ENCODE assay signal across 8 cellular contexts in the genomic region with DNA sequence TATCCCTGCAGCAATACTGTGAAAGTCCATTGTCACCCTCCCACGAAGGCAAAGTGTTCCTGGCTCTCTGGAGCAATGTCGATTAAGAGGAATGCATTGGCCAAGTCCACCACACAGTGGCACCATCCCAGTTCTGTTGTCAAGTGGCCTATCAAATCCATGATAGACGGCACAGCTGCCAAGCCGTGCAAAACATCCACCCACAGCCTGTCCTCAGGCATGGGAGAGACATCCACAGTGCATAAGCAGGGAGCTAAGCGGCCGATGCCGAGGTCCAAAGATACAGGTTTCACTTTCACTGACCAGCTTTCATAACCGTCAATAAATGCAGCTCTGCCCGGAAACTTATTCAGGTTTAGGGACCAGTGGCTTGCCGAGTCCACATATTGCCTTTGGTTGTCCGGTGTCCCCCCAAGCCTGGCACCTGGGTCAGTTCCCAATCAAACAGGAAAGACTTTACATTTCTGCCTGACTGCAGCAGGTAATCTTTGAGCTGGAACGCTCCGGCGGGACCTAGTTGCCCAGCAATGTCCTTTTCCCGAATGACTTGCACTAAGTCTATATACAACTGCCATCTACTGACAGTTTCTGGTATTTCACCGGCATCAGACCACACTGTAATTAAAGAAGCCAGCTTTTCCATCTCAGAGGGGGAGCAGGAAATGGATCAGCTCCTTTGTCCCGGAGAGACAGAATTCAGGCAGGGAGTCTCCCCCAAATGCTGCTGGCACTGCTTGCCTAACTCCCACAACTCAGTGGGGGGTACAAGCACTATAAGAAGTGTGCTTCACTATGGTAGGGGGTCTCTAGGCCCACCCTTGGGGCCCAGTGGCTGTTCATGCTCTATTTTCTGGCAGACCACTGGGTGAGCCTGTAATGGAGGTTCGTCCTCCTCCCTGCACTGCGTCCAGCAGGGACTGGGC. TPM values are rescaled to one million over a fixed set of nuclear protein-coding genes. Genes with fewer than 3 reads are reported as not detected.
DNase-seq lines count a peak whose midpoint lies in the region; ATAC-seq lines count a peak whose summit lies in the region.

No MANE protein-coding gene starts in this region.

- H3K27ac Mint-ChIP-seq in activated naive CD8-positive, alpha-beta T cell treated with anti-CD3 and anti-CD28 coated beads, Interleukin-2, amount 50 U/mL, for 24 hours = peak overlapping the region; percentile 76

- DNase-seq in DMS153 treated with DMSO at 0.1 percent for 48 hours (lab: John Stamatoyannopoulos, UW; ENCODE audit: unreplicated experiment) (peak; percentile 83), GOT3 (lab: John Stamatoyannopoulos, UW) (peak; percentile 23), NCI-H1092 treated with DMSO at 0.1 percent for 48 hours (lab: John Stamatoyannopoulos, UW) (peak; percentile 69), SKM-1 treated with dmso at 0.1 percent for 144 hours (lab: John Stamatoyannopoulos, UW; ENCODE audit: unreplicated experiment) (peak; percentile 74), head of caudate nucleus (peak; percentile 51 to 93 (median 75)), occipital lobe (lab: John Stamatoyannopoulos, UW) (peak; percentile 68), ureter (ENCODE audit: low spot score) (peak; percentile 83)
- peak; percentile 53 for DNase-seq in activated naive CD8-positive, alpha-beta T cell treated with anti-CD3 and anti-CD28 coated beads, Interleukin-2, amount 50 U/mL, for 24 hours

- no peaks in the 10 kb centered on the region for H3K9me3 Mint-ChIP-seq in activated naive CD8-positive, alpha-beta T cell treated with anti-CD3 and anti-CD28 coated beads, Interleukin-2, amount 50 U/mL, for 24 hours

- no peaks in the 10 kb centered on the region for H3K27me3 Mint-ChIP-seq in activated naive CD8-positive, alpha-beta T cell treated with anti-CD3 and anti-CD28 coated beads, Interleukin-2, amount 50 U/mL, for 24 hours

- H3K4me1 Mint-ChIP-seq in activated naive CD8-positive, alpha-beta T cell treated with anti-CD3 and anti-CD28 coated beads, Interleukin-2, amount 50 U/mL, for 24 hours = peaks cover 22% of the 10 kb centered on the region

- peak; percentile 70 for ATAC-seq in activated naive CD8-positive, alpha-beta T cell treated with anti-CD3 and anti-CD28 coated beads, Interleukin-2, amount 50 U/mL, for 24 hours

- peak overlapping the region; percentile 83 for H3K4me3 Mint-ChIP-seq in activated naive CD8-positive, alpha-beta T cell treated with anti-CD3 and anti-CD28 coated beads, Interleukin-2, amount 50 U/mL, for 24 hours

- intact Hi-C loops in head of caudate nucleus (cut with DNase I) = loop anchor here (10.0 kb wide), 2 partner anchors 101 to 221 kb away; partner anchors contain the start of genes NKAPL and ZKSCAN4

- no peaks in the 10 kb centered on the region for H3K36me3 Mint-ChIP-seq in activated naive CD8-positive, alpha-beta T cell treated with anti-CD3 and anti-CD28 coated beads, Interleukin-2, amount 50 U/mL, for 24 hours (ENCODE audit: low read depth)

RNA-seq across cellular contexts. Expression of gene ZKSCAN3, which starts 6.3 kb away (rescaled TPM):
- total RNA-seq in occipital lobe (8.6 TPM), ureter (8.7 TPM)

RNA-seq across cellular contexts. Expression of gene ZSCAN31, which starts 20.1 kb away (rescaled TPM):
- total RNA-seq in occipital lobe (16.5 TPM), ureter (13.9 TPM)

RNA-seq across cellular contexts. Expression of gene ZSCAN12, which starts 43.5 kb away (rescaled TPM):
- total RNA-seq in occipital lobe (19.0 TPM), ureter (11.1 TPM)

Comparison
In these comparisons a context has a peak if more than half of its experiments do, and no peak if none do; other contexts are left out.
1. Peak in every context shown above with its lines: DNase-seq and ATAC-seq.
2. DNase-seq: peak in every context shown above with its lines; median percentile 83 in DMS153 treated with DMSO at 0.1 percent for 48 hours; 83 in ureter; 75 in head of caudate nucleus; 74 in SKM-1 treated with dmso at 0.1 percent for 144 hours; 69 in NCI-H1092 treated with DMSO at 0.1 percent for 48 hours; 68 in occipital lobe; 53 in activated naive CD8-positive, alpha-beta T cell treated with anti-CD3 and anti-CD28 coated beads, Interleukin-2, amount 50 U/mL, for 24 hours; 23 in GOT3.